Comparison of ENCODE assay signal across 8 cellular contexts in genomic region chr15:44663410-44664272, GRCh38. TPM values are rescaled to one million over a fixed set of nuclear protein-coding genes. Genes with fewer than 3 reads are reported as not detected.
DNase-seq lines count a peak whose midpoint lies in the region; ATAC-seq and TF ChIP-seq lines count a peak whose summit lies in the region.

Gene SPG11, minus strand, starts transcription at chr15:44663662. Its CDS starts 15 bp downstream, at chr15:44663647.

- TF ChIP-seq CTCF in GM12873 (IDR thresholded peaks at IDR 0.05; ENCODE audit: insufficient read depth, low read depth, low read length, missing control alignments) (peak; percentile 93), upper lobe of left lung (IDR thresholded peaks at IDR 0.05) (peak; percentile 87 to 100 (median 99))

- H3K27ac ChIP-seq in adipose tissue (ENCODE audit: low read depth, low read length) (peak within 1 kb of the TSS; percentile 82), upper lobe of left lung (peak within 1 kb of the TSS; percentile 96 to 100 (median 100))

- intact Hi-C loops in cardiac septum (cut with DNase I) = loop anchor here (1.0 to 2.0 kb wide), 3 partner anchors 48 to 74 kb away; partner anchors contain the start of genes B2M and PATL2

- peak; percentile 90 to 99 (median 94) for TF ChIP-seq POLR2A in upper lobe of left lung (IDR thresholded peaks at IDR 0.05)

- DNase-seq in NCI-H1417 treated with DMSO at 0.1 percent for 48 hours (lab: John Stamatoyannopoulos, UW) (peak; percentile 79), T follicular helper cell (ENCODE audit: low read depth) (peak; percentile 94), cardiac septum (ENCODE audit: low spot score) (peak; percentile 99), pons (ENCODE audit: low spot score) (peak; percentile 98), upper lobe of left lung (peak; percentile 96 to 99)

- peak within 1 kb of the TSS; percentile 84 to 98 (median 91) for H3K4me3 ChIP-seq in upper lobe of left lung

- H3K27me3 ChIP-seq in upper lobe of left lung = no peaks in the 10 kb centered on the region

- peak in 1 of 4 donors; percentile 78 for TF ChIP-seq EP300 in upper lobe of left lung (IDR thresholded peaks at IDR 0.05)

- H3K36me3 ChIP-seq in upper lobe of left lung = peaks cover 3 to 13% (median 8%) of the 10 kb centered on the region in 4 donors

- H3K4me1 ChIP-seq in upper lobe of left lung = peaks cover 15 to 20% (median 16%) of the 10 kb centered on the region in 4 donors

- WGBS in adipose tissue, 3 donors = 7 to 9% (median 8%) methylated on average over 53 of the region's 53 CpGs
- 11 to 26% methylated on average over 13 to 39 of the region's 53 CpGs for WGBS in upper lobe of left lung, 2 donors

- peak; percentile 75 for ATAC-seq in HG02763 (IDR thresholded peaks at IDR 0.05; ENCODE audit: unreplicated experiment)
- peak; percentile 98 to 99 for ATAC-seq in upper lobe of left lung (ENCODE audit: low FRiP score in 2 of 2)

- no peaks in the 10 kb centered on the region for H3K9me3 ChIP-seq in upper lobe of left lung

RNA-seq across cellular contexts. Expression of gene SPG11, which starts in this region (rescaled TPM):
- polyA plus RNA-seq in adipose tissue = 10 to 100 TPM; 13.7 to 19.1 (median 17.8) TPM
- total RNA-seq in cardiac septum (49.2 TPM), upper lobe of left lung (100 to 1,000 TPM in 3 of 6 donors, 10 to 100 TPM in 3; 81.6 to 161 (median 97.4) TPM)

Comparison
In these comparisons a context has a peak if more than half of its experiments do, and no peak if none do; other contexts are left out.
1. Peak in every context shown above with its lines: DNase-seq, ATAC-seq, H3K4me3 ChIP-seq and H3K27ac ChIP-seq.